In genomic region chr14:55877942-55878341, GRCh38 we compare ENCODE assay signal across 21 cellular contexts.
DNase-seq lines count a peak whose midpoint lies in the region; ATAC-seq and TF ChIP-seq lines count a peak whose summit lies in the region.
"Had no signal": no experiment of that assay in that cellular context is flagged by ENCODE, and none has a peak within 500 bp of the region (broad histone marks: within the 10 kb centered on the region; RNA-seq: fewer than 3 reads in every experiment).

No MANE protein-coding gene starts in this region.

- H3K9me3 ChIP-seq in IMR-90 (ENCODE audit: control insufficient read depth, insufficient read depth, low read length), result no peaks in the 10 kb centered on the region
- H3K9me3 ChIP-seq: A549 had no signal

- H3K36me3 Mint-ChIP-seq in activated T-helper 2 cell treated with anti-CD3 and anti-CD28 coated beads, Interferon-gamma antibody, Interleukin-2, Interleukin-4, amounts not matched to agents 10 μg/mL and 5 μg/mL and 100 μg/mL, durations not matched to agents 14 hours and 24 hours and 36 hours (ENCODE audit: low read depth), result no peaks in the 10 kb centered on the region
- no peaks in the 10 kb centered on the region for H3K36me3 Mint-ChIP-seq in naive thymus-derived CD8-positive, alpha-beta T cell

- H3K4me3 ChIP-seq in IMR-90 (ENCODE audit: insufficient read depth, low read depth, low read length), result no peak overlapping the region
- H3K4me3 ChIP-seq: A549 had no signal

- no peak overlapping the region for H2BK15ac ChIP-seq in IMR-90 (ENCODE audit: low read depth, low read length)

- H3K56ac ChIP-seq in IMR-90 (ENCODE audit: extremely low read depth, insufficient read depth, low read length), result no peak overlapping the region

- H3K4me2 ChIP-seq in IMR-90 (ENCODE audit: low read depth, low read length), result no peak overlapping the region
- H3K4me2 ChIP-seq: A549 had no signal

- H3K36me3 ChIP-seq in IMR-90 (ENCODE audit: control insufficient read depth, insufficient read depth, low read length), result no peaks in the 10 kb centered on the region

- in situ Hi-C loops in IMR-90 (cut with MboI; ENCODE audit: low sequenced_read_pairs), result no loop called here

- ATAC-seq in IMR-90 (ENCODE audit: low read depth) (0 out of 2 replicates have a peak, but pooled peaks have one; percentile 32), left ventricle myocardium superior (peak; percentile 82), HG02678 (IDR thresholded peaks at IDR 0.05; ENCODE audit: unreplicated experiment) (no peak)
- no peak for ATAC-seq in naive thymus-derived CD8-positive, alpha-beta T cell
- ATAC-seq: A549, HepG2 had no signal

- no peak overlapping the region for H3K14ac ChIP-seq in IMR-90 (replicated peaks; ENCODE audit: low read depth, low read length)

- BruUV-seq in IMR-90 (replicated peaks; lab: Mats Ljungman, UMichigan), result no TSS peak

- peaks cover 8% of the 10 kb centered on the region; the same call in 1 of the 2 replicates for H3K9me1 ChIP-seq in IMR-90 (ENCODE audit: insufficient read depth, low read length)

- no peak overlapping the region for H3K4ac ChIP-seq in IMR-90 (ENCODE audit: low read depth, low read length)

- POLR2A ChIA-PET in IMR-90 (lab: Charles Lee; ENCODE audit: unreplicated experiment), result no interaction called here
- POLR2A ChIA-PET in naive thymus-derived CD8-positive, alpha-beta T cell (lab: Charles Lee), result no interaction called here

- no peak overlapping the region for H2AFZ ChIP-seq in IMR-90 (replicated peaks; ENCODE audit: low read length, poor library complexity)

- H3K4me3 Mint-ChIP-seq in activated T-helper 2 cell treated with anti-CD3 and anti-CD28 coated beads, Interferon-gamma antibody, Interleukin-2, Interleukin-4, amounts not matched to agents 10 μg/mL and 5 μg/mL and 100 μg/mL, durations not matched to agents 14 hours and 24 hours and 36 hours (ENCODE audit: low read depth), result no peak overlapping the region
- no peak overlapping the region for H3K4me3 Mint-ChIP-seq in naive thymus-derived CD8-positive, alpha-beta T cell
- H3K4me3 Mint-ChIP-seq: CD8-positive, alpha-beta memory T cell had no signal

- no peak overlapping the region for H3K27ac ChIP-seq in IMR-90 (ENCODE audit: insufficient read depth, low read length)
- H3K27ac ChIP-seq: A549 had no signal

- dilution Hi-C loops in IMR-90 (cut with HindIII; ENCODE audit: low sequenced_read_pairs, unreplicated experiment), result no loop called here

- no peak overlapping the region for H2BK120ac ChIP-seq in IMR-90 (ENCODE audit: low read depth, low read length)

- H3K18ac ChIP-seq in IMR-90 (ENCODE audit: low read depth, low read length), result no peak overlapping the region

- no peak overlapping the region for H4K8ac ChIP-seq in IMR-90 (ENCODE audit: low read depth in 2 of 2, low read length in 2 of 2)

- H2AK5ac ChIP-seq in IMR-90 (ENCODE audit: low read depth, low read length), result no peak overlapping the region

- H3K23ac ChIP-seq in IMR-90 (ENCODE audit: low read depth, low read length), result no peak overlapping the region

- peaks cover 6% of the 10 kb centered on the region for H3K27me3 Mint-ChIP-seq in activated T-helper 2 cell treated with anti-CD3 and anti-CD28 coated beads, Interferon-gamma antibody, Interleukin-2, Interleukin-4, amounts not matched to agents 10 μg/mL and 5 μg/mL and 100 μg/mL, durations not matched to agents 14 hours and 24 hours and 36 hours (ENCODE audit: low read depth)
- H3K27me3 Mint-ChIP-seq in naive thymus-derived CD8-positive, alpha-beta T cell, result peaks cover 7 to 27% (median 12%) of the 10 kb centered on the region in 5 donors

- 54% methylated on average over 2 of the region's 7 CpGs; no CpG with 5 or more reads in 1 of the 2 experiments for WGBS in IMR-90 (ENCODE audit: extremely low coverage in 2 of 2, insufficient read length in 1 of 2), 2 experiments

- no peaks in the 10 kb centered on the region for H4K20me1 ChIP-seq in IMR-90 (ENCODE audit: insufficient read depth, low read length)

- no peak overlapping the region for H3K27ac Mint-ChIP-seq in activated T-helper 2 cell treated with anti-CD3 and anti-CD28 coated beads, Interferon-gamma antibody, Interleukin-2, Interleukin-4, amounts not matched to agents 10 μg/mL and 5 μg/mL and 100 μg/mL, durations not matched to agents 14 hours and 24 hours and 36 hours
- H3K27ac Mint-ChIP-seq in naive thymus-derived CD8-positive, alpha-beta T cell, result no peak overlapping the region
- H3K27ac Mint-ChIP-seq: CD8-positive, alpha-beta memory T cell had no signal

- no peak overlapping the region for H2BK5ac ChIP-seq in IMR-90 (ENCODE audit: low read depth, low read length, poor library complexity, severe bottlenecking)

- no peak overlapping the region for H2BK20ac ChIP-seq in IMR-90 (ENCODE audit: low read depth, low read length)

- H3K9me3 Mint-ChIP-seq in activated T-helper 2 cell treated with anti-CD3 and anti-CD28 coated beads, Interferon-gamma antibody, Interleukin-2, Interleukin-4, amounts not matched to agents 10 μg/mL and 5 μg/mL and 100 μg/mL, durations not matched to agents 14 hours and 24 hours and 36 hours, result no peaks in the 10 kb centered on the region
- peaks cover 0 to 3% (median 0%) of the 10 kb centered on the region in 9 donors for H3K9me3 Mint-ChIP-seq in naive thymus-derived CD8-positive, alpha-beta T cell

- DNase-seq in AG20443 (ENCODE audit: low spot score), result peak; percentile 54
- peak; percentile 3 for DNase-seq in IMR-90
- DNase-seq in fibroblast of gingiva (ENCODE audit: low read depth), result peak; percentile 24
- peak; percentile 36 for DNase-seq in left ventricle myocardium superior
- no peak for DNase-seq in activated T-helper 2 cell treated with anti-CD3 and anti-CD28 coated beads, Interferon-gamma antibody, Interleukin-2, Interleukin-4, amounts not matched to agents 10 μg/mL and 5 μg/mL and 100 μg/mL, durations not matched to agents 14 hours and 24 hours and 36 hours (ENCODE audit: low spot score)
- DNase-seq in T1000 (lab: John Stamatoyannopoulos, UW), result no peak
- DNase-seq in naive thymus-derived CD8-positive, alpha-beta T cell, result no peak
- DNase-seq: C1 segment of cervical spinal cord; CD8-positive, alpha-beta memory T cell; DMS53; EL; KG1; NCI-H187; NCI-H2107; NCI-H2227 treated with DMSO at 0.1 percent for 48 hours; NCI-H510A treated with DMSO at 0.1 percent for 48 hours; NCI-H774; RPMI8226 had no signal

- no peak overlapping the region for H3K9ac ChIP-seq in IMR-90 (ENCODE audit: low read depth, low read length)

- TF ChIP-seq CTCF in IMR-90 (conservative IDR thresholded peaks at IDR 0.05; ENCODE audit: low read depth, low read length), result no peak

- no peaks in the 10 kb centered on the region for H3K79me1 ChIP-seq in IMR-90 (ENCODE audit: low read depth in 1 of 2, low read length in 2 of 2)

- TF ChIP-seq RAD21 in IMR-90 (IDR thresholded peaks at IDR 0.05; ENCODE audit: low read length), result no peak

- no peak for TF ChIP-seq POLR2A in IMR-90 (IDR thresholded peaks at IDR 0.05; ENCODE audit: low read depth, low read length)

- H3K4me1 Mint-ChIP-seq in activated T-helper 2 cell treated with anti-CD3 and anti-CD28 coated beads, Interferon-gamma antibody, Interleukin-2, Interleukin-4, amounts not matched to agents 10 μg/mL and 5 μg/mL and 100 μg/mL, durations not matched to agents 14 hours and 24 hours and 36 hours (ENCODE audit: low read depth), result no peaks in the 10 kb centered on the region
- H3K4me1 Mint-ChIP-seq in naive thymus-derived CD8-positive, alpha-beta T cell, result no peaks in the 10 kb centered on the region
- H3K4me1 Mint-ChIP-seq: CD8-positive, alpha-beta memory T cell had no signal

- intact Hi-C loops in IMR-90 (cut with micrococcal nuclease) (no loop called here), left ventricle myocardium superior (cut with micrococcal nuclease) (no loop called here)
- intact Hi-C loops in activated T-helper 2 cell treated with anti-CD3 and anti-CD28 coated beads, Interferon-gamma antibody, Interleukin-2, Interleukin-4, amounts not matched to agents 10 μg/mL and 5 μg/mL and 100 μg/mL, durations not matched to agents 14 hours and 24 hours and 36 hours (cut with micrococcal nuclease), result no loop called here

- no peak overlapping the region for H4K91ac ChIP-seq in IMR-90 (ENCODE audit: insufficient read depth, low read depth, low read length)

- no peak overlapping the region for H2AK9ac ChIP-seq in IMR-90 (replicated peaks; ENCODE audit: low read depth, low read length, poor library complexity)

- peaks cover 4% of the 10 kb centered on the region for H3K4me1 ChIP-seq in IMR-90 (ENCODE audit: control insufficient read depth, insufficient read depth, low read length)

- CTCF ChIA-PET in IMR-90 (lab: Yijun Ruan, JAX), result no interaction called here

- no peak overlapping the region for H4K5ac ChIP-seq in IMR-90 (ENCODE audit: low read depth, low read length)

- H3K27me3 ChIP-seq in IMR-90 (ENCODE audit: control insufficient read depth, insufficient read depth, low read length), result peaks cover 29% of the 10 kb centered on the region

TF ChIP-seq in IMR-90, 13 proteins besides CTCF, POLR2A, EP300 and RAD21:
- TF ChIP-seq SMC3 (IDR thresholded peaks at IDR 0.05; ENCODE audit: low read depth, low read length) (no peak), RCOR1 (IDR thresholded peaks at IDR 0.05; ENCODE audit: insufficient replicate concordance, low read length) (no peak), FOS (IDR thresholded peaks at IDR 0.05; ENCODE audit: low read depth, low read length) (no peak), CHD1 (IDR thresholded peaks at IDR 0.05; ENCODE audit: low read depth, low read length) (no peak)
TF ChIP-seq in IMR-90: peak in this region for 0.

Comparison
In these comparisons a context has a peak if more than half of its experiments do, and no peak if none do; other contexts are left out.
1. DNase-seq: peak in AG20443 (single experiment), IMR-90 (single experiment), fibroblast of gingiva (single experiment) and left ventricle myocardium superior (single experiment); none in activated T-helper 2 cell treated with anti-CD3 and anti-CD28 coated beads, Interferon-gamma antibody, Interleukin-2, Interleukin-4, amounts not matched to agents 10 μg/mL and 5 μg/mL and 100 μg/mL, durations not matched to agents 14 hours and 24 hours and 36 hours (single experiment), T1000 (single experiment) and naive thymus-derived CD8-positive, alpha-beta T cell (0 of 10).
2. ATAC-seq: peak in IMR-90 (single experiment) and left ventricle myocardium superior (single experiment); none in HG02678 (single experiment) and naive thymus-derived CD8-positive, alpha-beta T cell (0 of 2).